ENCODE assay signal across 8 cellular contexts in genomic region chr1:24149854-24150227, GRCh38.
DNase-seq lines count a peak whose midpoint lies in the region; ATAC-seq lines count a peak whose summit lies in the region.

No MANE protein-coding gene starts in this region.

- H3K9me3 ChIP-seq in HUES6 (ENCODE audit: control insufficient read depth, insufficient read depth, low read depth, low read length) = no peaks in the 10 kb centered on the region

- peaks cover 40% of the 10 kb centered on the region for H3K4me1 ChIP-seq in HUES6 (ENCODE audit: control insufficient read depth, insufficient read depth, low read length)

- DNase-seq in activated CD4-positive, alpha-beta T cell treated with anti-CD3 and anti-CD28 coated beads, Interleukin-2, amount 50 U/mL, for 48 hours = peak; percentile 49 to 63
- DNase-seq in glomerular visceral epithelial cell (ENCODE audit: extremely low spot score) (peak; percentile 61), superior temporal gyrus (ENCODE audit: extremely low spot score) (no peak), DMS79 treated with DMSO at 0.1 percent for 48 hours (lab: John Stamatoyannopoulos, UW) (no peak)
- DNase-seq in stimulated activated CD4-positive, alpha-beta T cell treated with anti-CD3 and anti-CD28 coated beads, Interleukin-4, amount 100 ng/mL, for 1 hour = peak; percentile 62

- peak overlapping the region; percentile 57 for H3K4me3 ChIP-seq in HUES6 (ENCODE audit: low read depth, low read length)

- peak overlapping the region; percentile 99 for H3K9ac ChIP-seq in HUES6 (ENCODE audit: low read length)

- ATAC-seq in HG02642 (IDR thresholded peaks at IDR 0.05; ENCODE audit: poor library complexity, unreplicated experiment) (no peak), GM18498 (IDR thresholded peaks at IDR 0.05; ENCODE audit: unreplicated experiment) (no peak)

- H3K27me3 ChIP-seq in HUES6 (ENCODE audit: control insufficient read depth, insufficient read depth, low read length) = no peaks in the 10 kb centered on the region

- no peak overlapping the region for H3K27ac ChIP-seq in HUES6 (ENCODE audit: low read depth, low read length)

- H3K36me3 ChIP-seq in HUES6 (ENCODE audit: control insufficient read depth, insufficient read depth, low read length) = no peaks in the 10 kb centered on the region

Comparison
In these comparisons a context has a peak if more than half of its experiments do, and no peak if none do; other contexts are left out.
1. DNase-seq: peak in activated CD4-positive, alpha-beta T cell treated with anti-CD3 and anti-CD28 coated beads, Interleukin-2, amount 50 U/mL, for 48 hours (2 of 2), glomerular visceral epithelial cell (single experiment) and stimulated activated CD4-positive, alpha-beta T cell treated with anti-CD3 and anti-CD28 coated beads, Interleukin-4, amount 100 ng/mL, for 1 hour (single experiment); none in superior temporal gyrus (single experiment) and DMS79 treated with DMSO at 0.1 percent for 48 hours (single experiment).